Comparison of ENCODE assay signal across 19 cellular contexts in the genomic region with DNA sequence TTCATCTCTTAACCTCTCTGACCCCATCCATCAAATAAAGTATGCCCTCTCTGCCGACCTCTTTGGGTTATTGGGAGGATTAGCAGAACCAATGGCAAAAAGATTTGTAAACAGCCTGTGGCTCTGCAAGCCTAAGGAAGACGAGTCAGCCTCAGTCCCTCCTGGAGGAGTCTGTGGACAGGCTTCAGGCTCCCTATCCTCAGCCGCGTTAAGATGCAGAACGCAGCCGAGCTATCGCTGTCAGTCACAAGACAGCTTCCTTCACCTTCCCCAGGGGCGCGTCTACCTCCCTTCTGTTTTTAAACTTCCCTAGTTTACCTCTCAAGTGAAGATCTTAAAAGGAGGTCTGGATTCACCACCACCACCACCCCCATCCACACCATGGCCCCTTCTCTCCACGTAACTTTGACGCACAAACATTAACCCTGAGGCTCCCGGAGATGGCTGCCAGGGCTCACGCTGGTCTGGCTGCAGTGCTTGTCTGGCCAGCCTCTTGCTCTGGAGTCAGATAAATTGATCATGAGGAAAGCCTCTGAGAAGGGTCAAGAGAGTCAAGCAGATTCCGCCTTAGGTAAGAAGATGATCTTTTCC. TPM values are rescaled to one million over a fixed set of nuclear protein-coding genes. Genes with fewer than 3 reads are reported as not detected.
DNase-seq lines count a peak whose midpoint lies in the region; TF ChIP-seq lines count a peak whose summit lies in the region.
"Had no signal": no experiment of that assay in that cellular context is flagged by ENCODE, and none has a peak within 500 bp of the region (broad histone marks: within the 10 kb centered on the region; RNA-seq: fewer than 3 reads in every experiment).

No MANE protein-coding gene starts in this region.

- H2AK5ac ChIP-seq in neuronal stem cell (ENCODE audit: low read depth, low read length): no peak overlapping the region
- H2AK5ac ChIP-seq in mesendoderm (ENCODE audit: low read length): no peak overlapping the region

- no peak for DNase-seq in BJ (ENCODE audit: low read depth)
- DNase-seq in SK-N-SH: no peak
- peak in 1 of 2 donors; percentile 39 for DNase-seq in fibroblast of lung (ENCODE audit: low read depth in 2 of 2)
- no peak for DNase-seq in neuronal stem cell (ENCODE audit: low spot score)
- no peak for DNase-seq in ACHN
- no peak for DNase-seq in effector CD4-positive, alpha-beta T cell
- no peak for DNase-seq in mesendoderm
- no peak for DNase-seq in activated CD4-positive, alpha-beta T cell treated with anti-CD3 and anti-CD28 coated beads, Interleukin-2, amount 50 U/mL, for 48 hours
- DNase-seq: activated CD4-positive, alpha-beta memory T cell treated with anti-CD3 and anti-CD28 coated beads for 36 hours; activated naive CD8-positive, alpha-beta T cell treated with anti-CD3 and anti-CD28 coated beads, Interleukin-2, amount 10 ng/mL, durations not matched to agents 7 days and 5 days; BE2C; erythroblast; mucosa of descending colon; NCI-H1694 treated with DMSO at 0.1 percent for 48 hours; stimulated activated naive CD8-positive, alpha-beta T cell treated with anti-CD3 and anti-CD28 coated beads, Interleukin-15, Interleukin-2, amounts not matched to agents 100 U/mL and 50 U/mL, for 24 hours; uterus had no signal

- no peak overlapping the region for H4K91ac ChIP-seq in neuronal stem cell (ENCODE audit: low read depth, low read length, poor library complexity)

- H3K27me3 ChIP-seq in BJ (ENCODE audit: control insufficient read depth, insufficient read depth, low read length): no peaks in the 10 kb centered on the region
- no peaks in the 10 kb centered on the region for H3K27me3 ChIP-seq in SK-N-SH (ENCODE audit: insufficient read depth)
- H3K27me3 ChIP-seq in fibroblast of lung (ENCODE audit: control insufficient read depth, insufficient read depth, low read length): no peaks in the 10 kb centered on the region
- peaks cover 0 to 34% (median 10%) of the 10 kb centered on the region in 3 experiments for H3K27me3 ChIP-seq in neuronal stem cell (ENCODE audit: control insufficient read depth in 3 of 3, insufficient read depth in 3 of 3, low read depth in 1 of 3, low read length in 3 of 3)
- H3K27me3 ChIP-seq in mesendoderm (ENCODE audit: insufficient read depth, low read length, poor library complexity): peaks cover 10% of the 10 kb centered on the region
- H3K27me3 ChIP-seq: BE2C had no signal

- H4K5ac ChIP-seq in mesendoderm (ENCODE audit: low read length): no peak overlapping the region

- H3K9me2 ChIP-seq in SK-N-SH: no peaks in the 10 kb centered on the region

- H4K8ac ChIP-seq in neuronal stem cell (ENCODE audit: low read depth, low read length): no peak overlapping the region
- no peak overlapping the region for H4K8ac ChIP-seq in mesendoderm (ENCODE audit: low read depth, low read length)

- no peaks in the 10 kb centered on the region for H3K36me3 ChIP-seq in BJ (ENCODE audit: control insufficient read depth, insufficient read depth, low read length)
- no peaks in the 10 kb centered on the region for H3K36me3 ChIP-seq in SK-N-SH (replicated peaks in 1 of 2; ENCODE audit: control insufficient read depth in 1 of 2, insufficient read depth in 2 of 2, low read length in 1 of 2)
- no peaks in the 10 kb centered on the region for H3K36me3 ChIP-seq in fibroblast of lung (ENCODE audit: control insufficient read depth, insufficient read depth, low read length)
- no peaks in the 10 kb centered on the region for H3K36me3 ChIP-seq in neuronal stem cell (replicated peaks in 1 of 2; ENCODE audit: control insufficient read depth in 2 of 2, insufficient read depth in 2 of 2, low read length in 2 of 2)
- H3K36me3 ChIP-seq in mesendoderm (ENCODE audit: control insufficient read depth, insufficient read depth, low read length): no peaks in the 10 kb centered on the region
- H3K36me3 ChIP-seq: BE2C, uterus had no signal

- H3K9ac ChIP-seq in SK-N-SH: peak overlapping the region; percentile 71
- no peak overlapping the region for H3K9ac ChIP-seq in fibroblast of lung (ENCODE audit: insufficient read depth, low read length)
- H3K9ac ChIP-seq in neuronal stem cell (ENCODE audit: low read depth, low read length, poor library complexity): no peak overlapping the region
- H3K9ac ChIP-seq in mesendoderm (ENCODE audit: low read length): no peak overlapping the region

- H3K79me1 ChIP-seq in neuronal stem cell (ENCODE audit: low read depth, low read length) (no peaks in the 10 kb centered on the region), mesendoderm (ENCODE audit: low read length) (no peaks in the 10 kb centered on the region)

- 76% methylated on average over 14 of the region's 14 CpGs for WGBS in SK-N-SH (ENCODE audit: low lambda C conversion rate)
- WGBS in neuronal stem cell (ENCODE audit: extremely low coverage in 2 of 2, insufficient read length in 2 of 2, insufficient replicate concordance in 1 of 2), 2 donors: no CpG with 5 or more reads among the region's 14 CpGs
- WGBS in mesendoderm (ENCODE audit: extremely low coverage, insufficient coverage, low lambda C conversion rate): no CpG with 5 or more reads among the region's 14 CpGs

- no peak overlapping the region for H3K14ac ChIP-seq in neuronal stem cell (ENCODE audit: low read length)

- no peak overlapping the region for H3K56ac ChIP-seq in mesendoderm (ENCODE audit: low read length)

- no peak for TF ChIP-seq RAD21 in SK-N-SH (IDR thresholded peaks at IDR 0.05; ENCODE audit: low read length)

- H3K18ac ChIP-seq in neuronal stem cell (ENCODE audit: low read length) (no peak overlapping the region), mesendoderm (ENCODE audit: low read length) (no peak overlapping the region)

- peaks cover 24% of the 10 kb centered on the region for H3F3A ChIP-seq in SK-N-SH (replicated peaks; ENCODE audit: insufficient read depth)

- POLR2A ChIA-PET in BJ (lab: Charles Lee): no interaction called here
- POLR2A ChIA-PET in SK-N-SH (lab: Yijun Ruan, JAX): no interaction called here

- no peak overlapping the region for H2BK5ac ChIP-seq in neuronal stem cell (ENCODE audit: low read length)
- no peak overlapping the region for H2BK5ac ChIP-seq in mesendoderm (ENCODE audit: low read length)

- H3K27ac ChIP-seq in SK-N-SH (ENCODE audit: low read depth in 2 of 2, low read length in 1 of 2) (peak overlapping the region in 1 of 2 experiments; percentile 89; a peak in 1 of 4 replicates), fibroblast of lung (ENCODE audit: insufficient read depth, low read length) (no peak overlapping the region), neuronal stem cell (replicated peaks; ENCODE audit: low read length) (no peak overlapping the region), mesendoderm (ENCODE audit: low read depth, low read length) (no peak overlapping the region)
- H3K27ac ChIP-seq: uterus had no signal

- H2BK15ac ChIP-seq in neuronal stem cell (ENCODE audit: low read length): no peak overlapping the region
- H2BK15ac ChIP-seq in mesendoderm (replicated peaks; ENCODE audit: low read depth): no peak overlapping the region

- TF ChIP-seq CTCF in BJ (IDR thresholded peaks at IDR 0.05; ENCODE audit: insufficient read depth, low read depth, low read length) (no peak), SK-N-SH (IDR thresholded peaks at IDR 0.05) (no peak), fibroblast of lung (conservative IDR thresholded peaks at IDR 0.05 in 1 of 2, IDR thresholded peaks at IDR 0.05 in 1 of 2; ENCODE audit: low read depth in 1 of 2, low read length in 2 of 2) (no peak)

- H3K4me1 ChIP-seq in SK-N-SH (ENCODE audit: control insufficient read depth in 1 of 2, insufficient read depth in 2 of 2, low read depth in 1 of 2, low read length in 1 of 2) (peaks cover 18 to 40% of the 10 kb centered on the region in 2 experiments), fibroblast of lung (ENCODE audit: control insufficient read depth, extremely low read depth, insufficient read depth, low read length) (peaks cover 2% of the 10 kb centered on the region), neuronal stem cell (ENCODE audit: control insufficient read depth in 2 of 2, insufficient read depth in 1 of 2, low read depth in 1 of 2, low read length in 2 of 2) (peaks cover 0 to 10% of the 10 kb centered on the region in 2 donors), mesendoderm (ENCODE audit: control insufficient read depth, low read depth, low read length) (no peaks in the 10 kb centered on the region)
- H3K4me1 ChIP-seq: BE2C, uterus had no signal

- no peak overlapping the region for H2BK120ac ChIP-seq in neuronal stem cell (ENCODE audit: low read depth, low read length)
- H2BK120ac ChIP-seq in mesendoderm (ENCODE audit: low read depth, low read length): no peak overlapping the region

- in situ Hi-C loops in ACHN (cut with HindIII; ENCODE audit: low pct_ligation_motif_present, low pct_unique_long_range_greater_than_20kb, low sequenced_read_pairs): loop anchor here (25.0 kb wide), 1 partner anchor 103 kb away; the partner anchor contains the start of gene G0S2

- H2BK12ac ChIP-seq in neuronal stem cell (ENCODE audit: low read length): no peak overlapping the region

- H3K4ac ChIP-seq in neuronal stem cell (ENCODE audit: low read length) (no peak overlapping the region), mesendoderm (ENCODE audit: low read depth, low read length) (no peak overlapping the region)

- H3K79me2 ChIP-seq in SK-N-SH (ENCODE audit: insufficient read depth) (peaks cover 36% of the 10 kb centered on the region), fibroblast of lung (ENCODE audit: control insufficient read depth, insufficient read depth, low read length) (no peaks in the 10 kb centered on the region), mesendoderm (ENCODE audit: control insufficient read depth, insufficient read depth, low read length) (no peaks in the 10 kb centered on the region)

- no peak for TF ChIP-seq EP300 in SK-N-SH (IDR thresholded peaks at IDR 0.05; ENCODE audit: borderline replicate concordance in 1 of 2, low read depth in 1 of 2, low read length in 1 of 2)

- H4K20me1 ChIP-seq in SK-N-SH (ENCODE audit: insufficient read depth) (no peaks in the 10 kb centered on the region), fibroblast of lung (ENCODE audit: control insufficient read depth, extremely low read depth, insufficient read depth, low read length) (no peaks in the 10 kb centered on the region)

- CTCF ChIA-PET in BJ (lab: Yijun Ruan, JAX) (interaction anchor here (0.8 to 5.1 kb wide), 8 partner anchors 8 to 100 kb away, joined by 3 to 37 read pairs (median 6); no protein-coding TSS in a partner anchor), SK-N-SH (lab: Yijun Ruan, JAX) (interaction anchor here (0.6 to 14.3 kb wide), 12 partner anchors 8 to 336 kb away, joined by 3 to 139 read pairs (median 4); no protein-coding TSS in a partner anchor)

- H2AFZ ChIP-seq in SK-N-SH (ENCODE audit: low read depth) (no peak overlapping the region), fibroblast of lung (ENCODE audit: low read length) (peak overlapping the region; percentile 4), neuronal stem cell (ENCODE audit: low read length) (peak overlapping the region; percentile 81)

- H3K9me3 ChIP-seq in SK-N-SH (no peaks in the 10 kb centered on the region), fibroblast of lung (ENCODE audit: control insufficient read depth, insufficient read depth, low read depth, low read length) (no peaks in the 10 kb centered on the region), neuronal stem cell (replicated peaks in 1 of 2; ENCODE audit: control insufficient read depth in 2 of 2, insufficient read depth in 1 of 2, low read depth in 1 of 2, low read length in 2 of 2) (no peaks in the 10 kb centered on the region)
- H3K9me3 ChIP-seq: BE2C, mucosa of descending colon, uterus had no signal

- H3K4me3 ChIP-seq in BJ (ENCODE audit: low read depth, low read length): peak overlapping the region; percentile 1
- peak overlapping the region; percentile 45 to 80 for H3K4me3 ChIP-seq in SK-N-SH (ENCODE audit: low read depth in 2 of 2, low read length in 1 of 2)
- H3K4me3 ChIP-seq in fibroblast of lung (replicated peaks in 1 of 4; ENCODE audit: control extremely low read depth in 1 of 4, insufficient read depth in 1 of 4, low read depth in 3 of 4, low read length in 4 of 4): peak overlapping the region; percentile 35 to 83 (median 46)
- peak overlapping the region in 1 of 2 donors; percentile 77 for H3K4me3 ChIP-seq in neuronal stem cell (ENCODE audit: low read length in 2 of 2)
- H3K4me3 ChIP-seq in mesendoderm (ENCODE audit: low read length): no peak overlapping the region
- H3K4me3 ChIP-seq: mucosa of descending colon had no signal

- H3K4me2 ChIP-seq in SK-N-SH (peak overlapping the region; percentile 87), fibroblast of lung (ENCODE audit: extremely low read depth, insufficient read depth, low read length) (peak overlapping the region; percentile 71), neuronal stem cell (ENCODE audit: insufficient read depth, low read length, poor library complexity, severe bottlenecking) (peak overlapping the region; percentile 52), mesendoderm (ENCODE audit: low read length) (no peak overlapping the region)

- H3K23ac ChIP-seq in neuronal stem cell (ENCODE audit: low read depth, low read length, poor library complexity) (no peak overlapping the region), mesendoderm (ENCODE audit: low read length) (no peak overlapping the region)

RNA-seq across cellular contexts. Expression of gene CAMK1G, which starts 0.8 kb away (rescaled TPM):
- polyA plus RNA-seq in BJ (2011; rRNA removed) (0.81 and 1.5 TPM in 2 replicates), SK-N-SH (2012; rRNA removed) (15.1 and 18.5 TPM in 2 replicates), fibroblast of lung (0.96 and 3.0 TPM in 2 replicates)
- polyA minus RNA-seq in BJ (2011; rRNA and poly(A)+ RNA removed): 0.81 and 1.1 TPM in 2 replicates
- 9.8 and 12.8 TPM in 2 replicates for polyA plus RNA-seq in SK-N-SH (2012; cell fraction: cytosol; rRNA removed)
- polyA plus RNA-seq in SK-N-SH (2012; cell fraction: nucleus; rRNA removed): 14.3 and 16.7 TPM in 2 replicates
- total RNA-seq in fibroblast of lung: 0.77 and 1.7 TPM in 2 replicates
- 0.34 and 1.5 TPM in 2 replicates for polyA plus RNA-seq in fibroblast of lung (2012)
- 0.16 and 2.4 TPM in 2 replicates for polyA minus RNA-seq in fibroblast of lung (ENCODE audit: low replicate concordance)
- 4.6 TPM for polyA plus RNA-seq in neuronal stem cell (2013, experiment 1 of 2)
- 4.4 TPM for polyA plus RNA-seq in neuronal stem cell (2013, experiment 2 of 2)
- 0.04 TPM for polyA plus RNA-seq in mesendoderm (2013, experiment 1 of 2)
- 0.04 TPM for polyA plus RNA-seq in mesendoderm (2013, experiment 2 of 2)
- total RNA-seq: activated naive CD8-positive, alpha-beta T cell treated with anti-CD3 and anti-CD28 coated beads, Interleukin-2, amount 10 ng/mL, durations not matched to agents 7 days and 5 days; chondrocyte; HT-29; MCF 10A had no signal
